Comparison of ENCODE assay signal across 15 cellular contexts in the genomic region with DNA sequence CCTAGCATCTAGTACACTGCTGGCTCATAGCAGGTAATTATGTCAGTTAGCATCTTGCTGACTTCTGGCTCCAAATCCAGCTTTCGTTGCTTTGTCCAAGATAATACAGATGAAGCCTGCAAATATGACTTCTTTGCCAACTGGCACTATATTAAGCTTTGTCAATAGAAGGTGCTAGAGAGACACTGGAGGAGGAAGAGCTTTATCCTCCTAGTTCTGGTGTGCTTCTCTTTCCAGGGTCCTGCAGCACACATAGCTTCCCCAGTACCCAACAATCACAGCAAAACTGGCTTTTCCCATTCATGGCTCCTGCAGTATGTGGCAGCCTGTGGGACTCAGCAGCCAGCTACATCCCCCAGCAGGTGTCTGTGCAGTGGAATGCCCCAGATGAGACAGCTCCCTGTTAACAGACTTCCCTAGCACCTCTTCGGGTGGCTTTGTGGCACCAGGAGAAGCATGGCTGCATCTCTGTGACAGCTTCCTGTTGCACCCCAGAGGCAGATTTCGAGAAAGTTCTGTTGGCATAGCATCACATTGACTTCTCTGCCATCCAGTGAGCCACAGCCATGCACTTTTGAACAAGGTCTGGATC.
A peak's percentile ranks its signal among the peaks of the same experiment; 100 is the strongest.
DNase-seq lines count a peak whose midpoint lies in the region; ATAC-seq and TF ChIP-seq lines count a peak whose summit lies in the region.
"Had no signal": no experiment of that assay in that cellular context is flagged by ENCODE, and none has a peak within 500 bp of the region (broad histone marks: within the 10 kb centered on the region; RNA-seq: fewer than 3 reads in every experiment).

No MANE protein-coding gene starts in this region.

- H3K4me3 ChIP-seq in GM12864 (ENCODE audit: low read depth, low read length), result no peak overlapping the region
- H3K4me3 ChIP-seq: colonic mucosa, lung, prostate gland had no signal

- no peak for DNase-seq in GM12864 (ENCODE audit: low read depth)
- DNase-seq in amniotic epithelial cell (ENCODE audit: low read depth), result peak; percentile 29
- peak; percentile 10 for DNase-seq in myocyte (ENCODE audit: low read depth)
- DNase-seq in dedifferentiated amniotic fluid mesenchymal stem cell (ENCODE audit: extremely low spot score), result no peak
- no peak for DNase-seq in SKM-1 treated with dmso at 0.1 percent for 144 hours (lab: John Stamatoyannopoulos, UW; ENCODE audit: unreplicated experiment)
- DNase-seq: activated B cell treated with CpG ODN at 0.5 μM for 24 hours; activated effector memory CD4-positive, alpha-beta T cell treated with Interleukin-2 at 50 U/mL for 16 hours; colonic mucosa; DMS153; head of caudate nucleus; NCI-H1048 had no signal

- TF ChIP-seq CTCF in GM12864 (IDR thresholded peaks at IDR 0.05; ENCODE audit: low read depth, low read length, missing control alignments), result peak; percentile 27

- ATAC-seq in HG02885 (IDR thresholded peaks at IDR 0.05; ENCODE audit: poor library complexity, unreplicated experiment), result peak; percentile 35
- ATAC-seq in GM21717 (IDR thresholded peaks at IDR 0.05; ENCODE audit: unreplicated experiment), result no peak

Comparison
In these comparisons a context has a peak if more than half of its experiments do, and no peak if none do; other contexts are left out.
1. DNase-seq: peak in amniotic epithelial cell (single experiment) and myocyte (single experiment); none in GM12864 (single experiment), dedifferentiated amniotic fluid mesenchymal stem cell (single experiment) and SKM-1 treated with dmso at 0.1 percent for 144 hours (single experiment).